Comparison of ENCODE assay signal across 8 cellular contexts in genomic region chr18:59359576-59359952, GRCh38. TPM values are rescaled to one million over a fixed set of nuclear protein-coding genes. Genes with fewer than 3 reads are reported as not detected.
DNase-seq lines count a peak whose midpoint lies in the region; ATAC-seq and TF ChIP-seq lines count a peak whose summit lies in the region.

No MANE protein-coding gene starts in this region.

- H3K4me1 ChIP-seq in SJSA1 (replicated peaks) (peaks cover 14% of the 10 kb centered on the region; the same call in 1 of the 2 replicates), gastroesophageal sphincter (peaks cover 3 to 37% (median 4%) of the 10 kb centered on the region in 3 donors), sigmoid colon (peaks cover 0 to 30% (median 23%) of the 10 kb centered on the region in 4 donors)

- peak overlapping the region; percentile 77 for H3K4me3 ChIP-seq in SJSA1
- peak overlapping the region; percentile 78 to 90 for H3K4me3 ChIP-seq in gastroesophageal sphincter
- peak overlapping the region; percentile 64 to 97 (median 82) for H3K4me3 ChIP-seq in sigmoid colon

- H3K27ac ChIP-seq in SJSA1 (no peak overlapping the region), gastroesophageal sphincter (peak overlapping the region in 3 of 4 donors; percentile 91 to 92 (median 92)), sigmoid colon (peak overlapping the region; percentile 83 to 90 (median 87))

- H3K36me3 ChIP-seq in SJSA1 (peaks cover 31% of the 10 kb centered on the region), gastroesophageal sphincter (peaks cover 0 to 11% of the 10 kb centered on the region in 2 donors), sigmoid colon (peaks cover 0 to 11% (median 4%) of the 10 kb centered on the region in 4 donors)

- H3K27me3 ChIP-seq in SJSA1 (replicated peaks) (peaks cover 15% of the 10 kb centered on the region), gastroesophageal sphincter (no peaks in the 10 kb centered on the region), sigmoid colon (no peaks in the 10 kb centered on the region)

- no peaks in the 10 kb centered on the region for H3K9me3 ChIP-seq in SJSA1 (replicated peaks)
- no peaks in the 10 kb centered on the region for H3K9me3 ChIP-seq in gastroesophageal sphincter
- no peaks in the 10 kb centered on the region for H3K9me3 ChIP-seq in sigmoid colon

- no peak for TF ChIP-seq CTCF in gastroesophageal sphincter (IDR thresholded peaks at IDR 0.05)
- no peak for TF ChIP-seq CTCF in sigmoid colon (IDR thresholded peaks at IDR 0.05)

- no peak for TF ChIP-seq EP300 in gastroesophageal sphincter (IDR thresholded peaks at IDR 0.05)
- no peak for TF ChIP-seq EP300 in sigmoid colon (IDR thresholded peaks at IDR 0.05)

- WGBS in gastroesophageal sphincter (ENCODE audit: low coverage in 1 of 2), 2 donors, result 1 to 6% methylated on average over 4 of the region's 4 CpGs
- WGBS in sigmoid colon, 2 donors, result 3 to 9% methylated on average over 4 of the region's 4 CpGs

- TF ChIP-seq POLR2A in gastroesophageal sphincter (IDR thresholded peaks at IDR 0.05) (no peak), sigmoid colon (IDR thresholded peaks at IDR 0.05) (no peak)

- intact Hi-C loops in sigmoid colon (cut with DNase I), result loop anchor here (10.0 kb wide), 1 partner anchor 345 kb away; no protein-coding TSS in a partner anchor

- ATAC-seq in GM18873 (IDR thresholded peaks at IDR 0.05; ENCODE audit: low FRiP score, unreplicated experiment) (peak; percentile 20), HG02840 (IDR thresholded peaks at IDR 0.05; ENCODE audit: low FRiP score, unreplicated experiment) (peak; percentile 16), gastroesophageal sphincter (peak; percentile 54)

- no peak for DNase-seq in SJSA1 (ENCODE audit: low read depth in 1 of 2, low spot score in 2 of 2)
- no peak for DNase-seq in sigmoid colon
- no peak for DNase-seq in HK-2 (ENCODE audit: unreplicated experiment)
- DNase-seq in middle frontal gyrus (ENCODE audit: extremely low spot score, low spot score), result no peak
- DNase-seq in C1 segment of cervical spinal cord (lab: John Stamatoyannopoulos, UW), result no peak

RNA-seq across cellular contexts. Expression of gene LMAN1, which starts 0.5 kb away (rescaled TPM):
- total RNA-seq in SJSA1 (2014; rRNA removed; shearing (Covaris generic)), result 158 and 159 TPM in 2 replicates
- total RNA-seq in gastroesophageal sphincter (10 to 100 TPM; 64.0 to 80.4 (median 68.5) TPM), sigmoid colon (10 to 100 TPM; 47.1 to 65.2 (median 56.9) TPM)
- 10 to 100 TPM in 1 of 3 donors, 1 to 10 TPM in 2; 4.8 to 24.6 (median 7.4) TPM for polyA plus RNA-seq in sigmoid colon

RNA-seq across cellular contexts. Expression of gene CPLX4, which starts 41.1 kb away (rescaled TPM):
- not detected in 2 replicates for total RNA-seq in SJSA1 (2014; rRNA removed; shearing (Covaris generic))
- total RNA-seq in gastroesophageal sphincter, result not detected
- total RNA-seq in sigmoid colon, result under 1 TPM in 1 of 4 donors, not detected in 3; 0.33 TPM
- polyA plus RNA-seq in sigmoid colon, result not detected
